ENCODE assay signal across 12 cellular contexts in genomic region chr18:22981274-22982133, GRCh38.
"Had no signal": no experiment of that assay in that cellular context is flagged by ENCODE, and none has a peak within 500 bp of the region (broad histone marks: within the 10 kb centered on the region; RNA-seq: fewer than 3 reads in every experiment).

No MANE protein-coding gene starts in this region.

- H3K4me1 ChIP-seq: ascending aorta had no signal

- H3K27me3 Mint-ChIP-seq: activated CD4-positive, alpha-beta T cell treated with anti-CD3 and anti-CD28 coated beads, Interleukin-2, amount 10 ng/mL, durations not matched to agents 24 days and 14 days; activated naive CD8-positive, alpha-beta T cell treated with anti-CD3 and anti-CD28 coated beads, Interleukin-2, amount 50 U/mL, for 24 hours had no signal

- H3K9me3 Mint-ChIP-seq: activated CD4-positive, alpha-beta T cell treated with anti-CD3 and anti-CD28 coated beads, Interleukin-2, amount 10 ng/mL, durations not matched to agents 24 days and 14 days; activated naive CD8-positive, alpha-beta T cell treated with anti-CD3 and anti-CD28 coated beads, Interleukin-2, amount 50 U/mL, for 24 hours; mesothelial cell of epicardium had no signal

- ATAC-seq: activated naive CD8-positive, alpha-beta T cell treated with anti-CD3 and anti-CD28 coated beads, Interleukin-2, amount 50 U/mL, for 24 hours; right cardiac atrium had no signal

- H3K4me2 ChIP-seq: hepatocyte had no signal

- H3K4me3 Mint-ChIP-seq: activated CD4-positive, alpha-beta T cell treated with anti-CD3 and anti-CD28 coated beads, Interleukin-2, amount 10 ng/mL, durations not matched to agents 24 days and 14 days; activated naive CD8-positive, alpha-beta T cell treated with anti-CD3 and anti-CD28 coated beads, Interleukin-2, amount 50 U/mL, for 24 hours; mesothelial cell of epicardium had no signal

- H3K27ac ChIP-seq: ascending aorta, hepatocyte, suprapubic skin, upper lobe of left lung had no signal

- H3K9me3 ChIP-seq: ascending aorta, suprapubic skin, upper lobe of left lung had no signal

- H3K27ac Mint-ChIP-seq: activated CD4-positive, alpha-beta T cell treated with anti-CD3 and anti-CD28 coated beads, Interleukin-2, amount 10 ng/mL, durations not matched to agents 24 days and 14 days; activated naive CD8-positive, alpha-beta T cell treated with anti-CD3 and anti-CD28 coated beads, Interleukin-2, amount 50 U/mL, for 24 hours; mesothelial cell of epicardium had no signal

- H2AFZ ChIP-seq: hepatocyte had no signal

- H3K36me3 ChIP-seq: ascending aorta had no signal

- H3K27me3 ChIP-seq: ascending aorta, hepatocyte, suprapubic skin, upper lobe of left lung had no signal

- DNase-seq: activated CD4-positive, alpha-beta T cell treated with anti-CD3 and anti-CD28 coated beads, Interleukin-2, amount 10 ng/mL, durations not matched to agents 24 days and 14 days; activated naive CD4-positive, alpha-beta T cell treated with Interleukin-2 at 50 U/mL for 16 hours; activated naive CD8-positive, alpha-beta T cell treated with anti-CD3 and anti-CD28 coated beads, Interleukin-2, amount 50 U/mL, for 24 hours; effector memory CD4-positive, alpha-beta T cell; posterior cingulate gyrus; right cardiac atrium; stimulated activated naive CD4-positive, alpha-beta T cell treated with Interleukin-2 at 50 U/mL for 16 hours had no signal

- H3K79me2 ChIP-seq: hepatocyte had no signal

- H3K4me3 ChIP-seq: ascending aorta, hepatocyte, suprapubic skin, upper lobe of left lung had no signal
